In the genomic region with DNA sequence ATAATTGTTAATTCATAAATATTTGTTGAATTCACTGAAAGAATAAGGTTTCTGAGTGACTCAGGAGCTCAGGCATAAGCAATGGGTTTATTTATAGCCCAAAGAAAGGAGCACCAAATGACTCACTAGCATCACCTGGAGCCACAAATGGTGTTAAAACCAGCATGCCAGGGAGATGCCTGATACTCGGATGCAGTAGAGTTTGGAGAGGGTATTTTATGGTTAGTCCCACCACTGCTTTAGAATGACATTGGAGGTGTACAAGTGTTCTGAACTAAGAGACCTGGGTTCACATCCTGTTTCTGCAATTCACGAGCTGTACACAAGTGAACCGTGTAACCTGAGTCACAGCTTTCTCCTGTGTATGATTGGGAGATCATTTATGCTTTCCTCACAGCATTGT, we compare ENCODE assay signal across 1 cellular context.
A peak's percentile ranks its signal among the peaks of the same experiment; 100 is the strongest.
TF ChIP-seq lines count a peak whose summit lies in the region.

No MANE protein-coding gene starts in this region.

TF ChIP-seq in GM12878, 131 proteins besides CTCF, POLR2A, EP300 and RAD21 (continued from another document):
- TF ChIP-seq, protein P1, sequence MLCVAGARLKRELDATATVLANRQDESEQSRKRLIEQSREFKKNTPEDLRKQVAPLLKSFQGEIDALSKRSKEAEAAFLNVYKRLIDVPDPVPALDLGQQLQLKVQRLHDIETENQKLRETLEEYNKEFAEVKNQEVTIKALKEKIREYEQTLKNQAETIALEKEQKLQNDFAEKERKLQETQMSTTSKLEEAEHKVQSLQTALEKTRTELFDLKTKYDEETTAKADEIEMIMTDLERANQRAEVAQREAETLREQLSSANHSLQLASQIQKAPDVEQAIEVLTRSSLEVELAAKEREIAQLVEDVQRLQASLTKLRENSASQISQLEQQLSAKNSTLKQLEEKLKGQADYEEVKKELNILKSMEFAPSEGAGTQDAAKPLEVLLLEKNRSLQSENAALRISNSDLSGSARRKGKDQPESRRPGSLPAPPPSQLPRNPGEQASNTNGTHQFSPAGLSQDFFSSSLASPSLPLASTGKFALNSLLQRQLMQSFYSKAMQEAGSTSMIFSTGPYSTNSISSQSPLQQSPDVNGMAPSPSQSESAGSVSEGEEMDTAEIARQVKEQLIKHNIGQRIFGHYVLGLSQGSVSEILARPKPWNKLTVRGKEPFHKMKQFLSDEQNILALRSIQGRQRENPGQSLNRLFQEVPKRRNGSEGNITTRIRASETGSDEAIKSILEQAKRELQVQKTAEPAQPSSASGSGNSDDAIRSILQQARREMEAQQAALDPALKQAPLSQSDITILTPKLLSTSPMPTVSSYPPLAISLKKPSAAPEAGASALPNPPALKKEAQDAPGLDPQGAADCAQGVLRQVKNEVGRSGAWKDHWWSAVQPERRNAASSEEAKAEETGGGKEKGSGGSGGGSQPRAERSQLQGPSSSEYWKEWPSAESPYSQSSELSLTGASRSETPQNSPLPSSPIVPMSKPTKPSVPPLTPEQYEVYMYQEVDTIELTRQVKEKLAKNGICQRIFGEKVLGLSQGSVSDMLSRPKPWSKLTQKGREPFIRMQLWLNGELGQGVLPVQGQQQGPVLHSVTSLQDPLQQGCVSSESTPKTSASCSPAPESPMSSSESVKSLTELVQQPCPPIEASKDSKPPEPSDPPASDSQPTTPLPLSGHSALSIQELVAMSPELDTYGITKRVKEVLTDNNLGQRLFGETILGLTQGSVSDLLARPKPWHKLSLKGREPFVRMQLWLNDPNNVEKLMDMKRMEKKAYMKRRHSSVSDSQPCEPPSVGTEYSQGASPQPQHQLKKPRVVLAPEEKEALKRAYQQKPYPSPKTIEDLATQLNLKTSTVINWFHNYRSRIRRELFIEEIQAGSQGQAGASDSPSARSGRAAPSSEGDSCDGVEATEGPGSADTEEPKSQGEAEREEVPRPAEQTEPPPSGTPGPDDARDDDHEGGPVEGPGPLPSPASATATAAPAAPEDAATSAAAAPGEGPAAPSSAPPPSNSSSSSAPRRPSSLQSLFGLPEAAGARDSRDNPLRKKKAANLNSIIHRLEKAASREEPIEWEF (IDR thresholded peaks at IDR 0.05; ENCODE audit: insufficient replicate concordance, low read depth, low read length) = no peak
- TF ChIP-seq CHD4 (IDR thresholded peaks at IDR 0.05) (no peak), EED (IDR thresholded peaks at IDR 0.05; ENCODE audit: low read depth) (peak; percentile 41; the same call in 1 of the 2 replicates), FOXM1 (IDR thresholded peaks at IDR 0.05; ENCODE audit: low read depth, low read length) (no peak), TCF3 (IDR thresholded peaks at IDR 0.05; ENCODE audit: borderline replicate concordance, insufficient read depth, low read depth, low read length) (no peak), PAX8 (IDR thresholded peaks at IDR 0.05) (no peak), JUNB (IDR thresholded peaks at IDR 0.05) (peak; percentile 67), RAD51 (IDR thresholded peaks at IDR 0.05) (no peak), PAX5 (IDR thresholded peaks at IDR 0.05; ENCODE audit: borderline replicate concordance, low read depth, low read length) (no peak), TAF1 (IDR thresholded peaks at IDR 0.05; ENCODE audit: borderline replicate concordance, low read depth, low read length) (no peak), SPI1 (IDR thresholded peaks at IDR 0.05; ENCODE audit: borderline replicate concordance, insufficient read depth, low read depth, low read length) (0 out of 2 replicates have a peak, but pooled peaks have one; percentile 13), MEF2B (IDR thresholded peaks at IDR 0.05; ENCODE audit: partially characterized antibody, poor library complexity, severe bottlenecking) (peak; percentile 48), SREBF2 (IDR thresholded peaks at IDR 0.05; ENCODE audit: low read length) (no peak), CBX5 (IDR thresholded peaks at IDR 0.05; ENCODE audit: low read depth) (no peak), NRF1 (conservative IDR thresholded peaks at IDR 0.05; ENCODE audit: low read depth, low read length) (no peak), MEF2A (IDR thresholded peaks at IDR 0.05; ENCODE audit: insufficient read depth, low read depth, low read length) (peak; percentile 73), SMC3 (IDR thresholded peaks at IDR 0.05; ENCODE audit: borderline replicate concordance, low read length) (peak; percentile 22; the same call in 1 of the 2 replicates), IRF4 (IDR thresholded peaks at IDR 0.05; ENCODE audit: low read depth, low read length) (peak; percentile 54; the same call in 1 of the 2 replicates), KDM1A (IDR thresholded peaks at IDR 0.05; ENCODE audit: borderline replicate concordance) (no peak)
- TF ChIP-seq, protein P2, sequence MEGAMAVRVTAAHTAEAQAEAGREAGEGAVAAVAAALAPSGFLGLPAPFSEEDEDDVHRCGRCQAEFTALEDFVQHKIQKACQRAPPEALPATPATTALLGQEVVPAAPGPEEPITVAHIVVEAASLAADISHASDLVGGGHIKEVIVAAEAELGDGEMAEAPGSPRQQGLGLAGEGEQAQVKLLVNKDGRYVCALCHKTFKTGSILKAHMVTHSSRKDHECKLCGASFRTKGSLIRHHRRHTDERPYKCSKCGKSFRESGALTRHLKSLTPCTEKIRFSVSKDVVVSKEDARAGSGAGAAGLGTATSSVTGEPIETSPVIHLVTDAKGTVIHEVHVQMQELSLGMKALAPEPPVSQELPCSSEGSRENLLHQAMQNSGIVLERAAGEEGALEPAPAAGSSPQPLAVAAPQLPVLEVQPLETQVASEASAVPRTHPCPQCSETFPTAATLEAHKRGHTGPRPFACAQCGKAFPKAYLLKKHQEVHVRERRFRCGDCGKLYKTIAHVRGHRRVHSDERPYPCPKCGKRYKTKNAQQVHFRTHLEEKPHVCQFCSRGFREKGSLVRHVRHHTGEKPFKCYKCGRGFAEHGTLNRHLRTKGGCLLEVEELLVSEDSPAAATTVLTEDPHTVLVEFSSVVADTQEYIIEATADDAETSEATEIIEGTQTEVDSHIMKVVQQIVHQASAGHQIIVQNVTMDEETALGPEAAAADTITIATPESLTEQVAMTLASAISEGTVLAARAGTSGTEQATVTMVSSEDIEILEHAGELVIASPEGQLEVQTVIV (IDR thresholded peaks at IDR 0.05; ENCODE audit: borderline replicate concordance, partially characterized antibody) = no peak
